Comparison of ENCODE assay signal across 2 cellular contexts in the genomic region with DNA sequence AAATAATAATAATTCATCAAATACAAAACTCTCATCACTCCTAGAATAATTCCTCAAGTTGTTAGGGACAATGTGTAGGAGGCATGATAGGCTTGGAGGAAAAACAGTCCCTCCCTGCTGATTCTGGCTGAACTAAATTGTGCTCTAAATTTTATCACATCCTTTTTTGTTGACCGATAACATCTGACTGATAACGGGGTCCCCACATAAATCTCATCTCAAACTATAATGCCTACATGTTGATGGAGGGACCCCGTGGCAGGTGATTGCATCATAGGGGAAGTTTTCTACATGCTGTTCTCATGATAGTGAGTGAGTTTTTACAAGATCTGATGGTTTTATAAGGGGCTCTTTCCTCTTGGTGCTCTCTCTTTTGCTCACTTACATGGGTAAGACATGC.
TF ChIP-seq lines count a peak whose summit lies in the region.

No MANE protein-coding gene starts in this region.

TF ChIP-seq in SK-N-SH, 30 proteins besides CTCF, POLR2A, EP300 and RAD21:
- TF ChIP-seq, protein P1, sequence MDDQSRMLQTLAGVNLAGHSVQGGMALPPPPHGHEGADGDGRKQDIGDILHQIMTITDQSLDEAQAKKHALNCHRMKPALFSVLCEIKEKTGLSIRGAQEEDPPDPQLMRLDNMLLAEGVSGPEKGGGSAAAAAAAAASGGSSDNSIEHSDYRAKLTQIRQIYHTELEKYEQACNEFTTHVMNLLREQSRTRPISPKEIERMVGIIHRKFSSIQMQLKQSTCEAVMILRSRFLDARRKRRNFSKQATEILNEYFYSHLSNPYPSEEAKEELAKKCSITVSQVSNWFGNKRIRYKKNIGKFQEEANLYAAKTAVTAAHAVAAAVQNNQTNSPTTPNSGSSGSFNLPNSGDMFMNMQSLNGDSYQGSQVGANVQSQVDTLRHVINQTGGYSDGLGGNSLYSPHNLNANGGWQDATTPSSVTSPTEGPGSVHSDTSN (IDR thresholded peaks at IDR 0.05), result no peak
- TF ChIP-seq, protein P2, sequence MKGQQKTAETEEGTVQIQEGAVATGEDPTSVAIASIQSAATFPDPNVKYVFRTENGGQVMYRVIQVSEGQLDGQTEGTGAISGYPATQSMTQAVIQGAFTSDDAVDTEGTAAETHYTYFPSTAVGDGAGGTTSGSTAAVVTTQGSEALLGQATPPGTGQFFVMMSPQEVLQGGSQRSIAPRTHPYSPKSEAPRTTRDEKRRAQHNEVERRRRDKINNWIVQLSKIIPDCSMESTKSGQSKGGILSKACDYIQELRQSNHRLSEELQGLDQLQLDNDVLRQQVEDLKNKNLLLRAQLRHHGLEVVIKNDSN (IDR thresholded peaks at IDR 0.05; ENCODE audit: borderline replicate concordance, low read depth), result no peak
- TF ChIP-seq MXI1 (IDR thresholded peaks at IDR 0.05; ENCODE audit: low read depth, low read length) (no peak), GATA2 (CRISPR knock-in tag; IDR thresholded peaks at IDR 0.05) (0 out of 2 replicates have a peak, but pooled peaks have one; percentile 36), CHD2 (IDR thresholded peaks at IDR 0.05; ENCODE audit: low read length, partially characterized antibody) (no peak), FOXM1 (IDR thresholded peaks at IDR 0.05; ENCODE audit: low read depth) (no peak), RFX5 (IDR thresholded peaks at IDR 0.05; ENCODE audit: low read length) (no peak), RCOR1 (IDR thresholded peaks at IDR 0.05; ENCODE audit: low read length) (peak; percentile 54; the same call in 1 of the 2 replicates)

TF ChIP-seq in SK-N-SH treated with all-trans-retinoic acid at 6 μM for 48 hours, 23 proteins besides CTCF, POLR2A, EP300 and RAD21 (continued from another document):
- TF ChIP-seq, protein P3, sequence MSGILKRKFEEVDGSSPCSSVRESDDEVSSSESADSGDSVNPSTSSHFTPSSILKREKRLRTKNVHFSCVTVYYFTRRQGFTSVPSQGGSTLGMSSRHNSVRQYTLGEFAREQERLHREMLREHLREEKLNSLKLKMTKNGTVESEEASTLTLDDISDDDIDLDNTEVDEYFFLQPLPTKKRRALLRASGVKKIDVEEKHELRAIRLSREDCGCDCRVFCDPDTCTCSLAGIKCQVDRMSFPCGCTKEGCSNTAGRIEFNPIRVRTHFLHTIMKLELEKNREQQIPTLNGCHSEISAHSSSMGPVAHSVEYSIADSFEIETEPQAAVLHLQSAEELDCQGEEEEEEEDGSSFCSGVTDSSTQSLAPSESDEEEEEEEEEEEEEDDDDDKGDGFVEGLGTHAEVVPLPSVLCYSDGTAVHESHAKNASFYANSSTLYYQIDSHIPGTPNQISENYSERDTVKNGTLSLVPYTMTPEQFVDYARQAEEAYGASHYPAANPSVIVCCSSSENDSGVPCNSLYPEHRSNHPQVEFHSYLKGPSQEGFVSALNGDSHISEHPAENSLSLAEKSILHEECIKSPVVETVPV (CRISPR knock-in tag; IDR thresholded peaks at IDR 0.05), result no peak
- TF ChIP-seq PPARA (CRISPR knock-in tag; IDR thresholded peaks at IDR 0.05; ENCODE audit: borderline replicate concordance), result no peak
- no peak for TF ChIP-seq ZC3H10 (CRISPR knock-in tag; IDR thresholded peaks at IDR 0.05)
- TF ChIP-seq ZNF565 (CRISPR knock-in tag; conservative IDR thresholded peaks at IDR 0.05; ENCODE audit: low read depth), result no peak
- TF ChIP-seq ZFP3 (CRISPR knock-in tag; IDR thresholded peaks at IDR 0.05), result no peak
- no peak for TF ChIP-seq CSDC2 (CRISPR knock-in tag; IDR thresholded peaks at IDR 0.05)
- TF ChIP-seq, protein P4, sequence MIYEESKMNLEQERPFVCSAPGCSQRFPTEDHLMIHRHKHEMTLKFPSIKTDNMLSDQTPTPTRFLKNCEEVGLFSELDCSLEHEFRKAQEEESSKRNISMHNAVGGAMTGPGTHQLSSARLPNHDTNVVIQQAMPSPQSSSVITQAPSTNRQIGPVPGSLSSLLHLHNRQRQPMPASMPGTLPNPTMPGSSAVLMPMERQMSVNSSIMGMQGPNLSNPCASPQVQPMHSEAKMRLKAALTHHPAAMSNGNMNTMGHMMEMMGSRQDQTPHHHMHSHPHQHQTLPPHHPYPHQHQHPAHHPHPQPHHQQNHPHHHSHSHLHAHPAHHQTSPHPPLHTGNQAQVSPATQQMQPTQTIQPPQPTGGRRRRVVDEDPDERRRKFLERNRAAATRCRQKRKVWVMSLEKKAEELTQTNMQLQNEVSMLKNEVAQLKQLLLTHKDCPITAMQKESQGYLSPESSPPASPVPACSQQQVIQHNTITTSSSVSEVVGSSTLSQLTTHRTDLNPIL (CRISPR knock-in tag; IDR thresholded peaks at IDR 0.05; ENCODE audit: low read depth), result no peak
- no peak for TF ChIP-seq GLIS3 (CRISPR knock-in tag; IDR thresholded peaks at IDR 0.05)
- TF ChIP-seq, protein P5, sequence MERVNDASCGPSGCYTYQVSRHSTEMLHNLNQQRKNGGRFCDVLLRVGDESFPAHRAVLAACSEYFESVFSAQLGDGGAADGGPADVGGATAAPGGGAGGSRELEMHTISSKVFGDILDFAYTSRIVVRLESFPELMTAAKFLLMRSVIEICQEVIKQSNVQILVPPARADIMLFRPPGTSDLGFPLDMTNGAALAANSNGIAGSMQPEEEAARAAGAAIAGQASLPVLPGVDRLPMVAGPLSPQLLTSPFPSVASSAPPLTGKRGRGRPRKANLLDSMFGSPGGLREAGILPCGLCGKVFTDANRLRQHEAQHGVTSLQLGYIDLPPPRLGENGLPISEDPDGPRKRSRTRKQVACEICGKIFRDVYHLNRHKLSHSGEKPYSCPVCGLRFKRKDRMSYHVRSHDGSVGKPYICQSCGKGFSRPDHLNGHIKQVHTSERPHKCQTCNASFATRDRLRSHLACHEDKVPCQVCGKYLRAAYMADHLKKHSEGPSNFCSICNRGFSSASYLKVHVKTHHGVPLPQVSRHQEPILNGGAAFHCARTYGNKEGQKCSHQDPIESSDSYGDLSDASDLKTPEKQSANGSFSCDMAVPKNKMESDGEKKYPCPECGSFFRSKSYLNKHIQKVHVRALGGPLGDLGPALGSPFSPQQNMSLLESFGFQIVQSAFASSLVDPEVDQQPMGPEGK (CRISPR knock-in tag; IDR thresholded peaks at IDR 0.05; ENCODE audit: borderline replicate concordance), result no peak
- no peak for TF ChIP-seq BACH2 (CRISPR knock-in tag; IDR thresholded peaks at IDR 0.05; ENCODE audit: borderline replicate concordance)
TF ChIP-seq in SK-N-SH treated with all-trans-retinoic acid at 6 μM for 48 hours: peak in this region for 0.
